Comparison of ENCODE assay signal across 19 cellular contexts in genomic region chr12:122506393-122506938, GRCh38. TPM values are rescaled to one million over a fixed set of nuclear protein-coding genes. Genes with fewer than 3 reads are reported as not detected.
DNase-seq lines count a peak whose midpoint lies in the region; ATAC-seq, FAIRE-seq and TF ChIP-seq lines count a peak whose summit lies in the region.
"Had no signal": no experiment of that assay in that cellular context is flagged by ENCODE, and none has a peak within 500 bp of the region (broad histone marks: within the 10 kb centered on the region; RNA-seq: fewer than 3 reads in every experiment).

No MANE protein-coding gene starts in this region.

- H3K4me2 ChIP-seq in H1 (ENCODE audit: insufficient read depth in 1 of 2, low read depth in 2 of 2, low read length in 2 of 2) = no peak overlapping the region
- H3K4me2 ChIP-seq: PC-9 had no signal

- peaks cover 97% of the 10 kb centered on the region for H3K36me3 Mint-ChIP-seq in activated T-cell treated with anti-CD3 and anti-CD28 coated beads, Interleukin-2, amount 50 U/mL, for 24 hours (ENCODE audit: low read depth)
- peaks cover 62% of the 10 kb centered on the region for H3K36me3 Mint-ChIP-seq in activated CD8-positive, alpha-beta T cell treated with anti-CD3 and anti-CD28 coated beads for 36 hours (ENCODE audit: low read depth)

- H3K18ac ChIP-seq in H1 (ENCODE audit: extremely low read depth, low read length) = no peak overlapping the region

- no peaks in the 10 kb centered on the region for H3K9me3 Mint-ChIP-seq in activated T-cell treated with anti-CD3 and anti-CD28 coated beads, Interleukin-2, amount 50 U/mL, for 24 hours
- no peaks in the 10 kb centered on the region for H3K9me3 Mint-ChIP-seq in activated CD8-positive, alpha-beta T cell treated with anti-CD3 and anti-CD28 coated beads for 36 hours
- H3K9me3 Mint-ChIP-seq: CD8-positive, alpha-beta memory T cell had no signal

- H3K4ac ChIP-seq in H1 (replicated peaks; ENCODE audit: insufficient read length, low read depth, low read length) = no peak overlapping the region

- no peak overlapping the region for H2AK5ac ChIP-seq in H1 (ENCODE audit: low read depth, low read length)

- no peak for TF ChIP-seq CTCF in activated CD8-positive, alpha-beta T cell treated with anti-CD3 and anti-CD28 coated beads for 36 hours (IDR thresholded peaks at IDR 0.05)
- no peak for TF ChIP-seq CTCF in H1 (IDR thresholded peaks at IDR 0.05; ENCODE audit: control extremely low read depth in 1 of 3, insufficient read depth in 1 of 3, low read depth in 1 of 3, low read length in 3 of 3)

- no peak overlapping the region for H2BK15ac ChIP-seq in H1 (ENCODE audit: low read length)

- H3K36me3 ChIP-seq in H1 (ENCODE audit: control insufficient read depth in 2 of 4, insufficient read depth in 4 of 4, low read length in 3 of 4) = peaks cover 40 to 82% (median 61%) of the 10 kb centered on the region in 4 experiments

- no peak overlapping the region for H3K27ac ChIP-seq in H1 (ENCODE audit: low read depth, low read length)
- H3K27ac ChIP-seq: PC-9 had no signal

- H3K27me3 ChIP-seq in H1 (replicated peaks in 1 of 4; ENCODE audit: control insufficient read depth in 3 of 4, extremely low read depth in 1 of 4, insufficient read depth in 3 of 4, low read length in 3 of 4) = no peaks in the 10 kb centered on the region

- 0 out of 7 replicates have a peak, but pooled peaks cover 0 to 1% (median 0%) of the 10 kb centered on the region in 4 experiments for H3K4me1 ChIP-seq in H1 (replicated peaks in 1 of 4; ENCODE audit: control insufficient read depth in 3 of 4, insufficient read depth in 4 of 4, low read length in 3 of 4)

- peaks cover 0 to 6% of the 10 kb centered on the region in 2 experiments for H4K20me1 ChIP-seq in H1 (replicated peaks in 1 of 2; ENCODE audit: control insufficient read depth in 1 of 2, insufficient read depth in 2 of 2, low read length in 2 of 2)

- no peak overlapping the region for H3K23ac ChIP-seq in H1 (ENCODE audit: insufficient read length)

- intact Hi-C loops in activated CD8-positive, alpha-beta T cell treated with anti-CD3 and anti-CD28 coated beads for 36 hours (cut with micrococcal nuclease) = no loop called here

- H3K27ac Mint-ChIP-seq in activated T-cell treated with anti-CD3 and anti-CD28 coated beads, Interleukin-2, amount 50 U/mL, for 24 hours = peak overlapping the region; percentile 24
- H3K27ac Mint-ChIP-seq in activated CD8-positive, alpha-beta T cell treated with anti-CD3 and anti-CD28 coated beads for 36 hours = peak overlapping the region; percentile 70

- TF ChIP-seq POLR2A in GM19193 (IDR thresholded peaks at IDR 0.05; ENCODE audit: extremely low read depth, insufficient read depth, insufficient read length) (peak; percentile 25), H1 (IDR thresholded peaks at IDR 0.05; ENCODE audit: control extremely low read depth in 1 of 2, low read depth in 2 of 2, low read length in 2 of 2) (no peak)

- no peak for DNase-seq in activated T-cell treated with anti-CD3 and anti-CD28 coated beads, Interleukin-2, amount 50 U/mL, for 24 hours
- no peak for DNase-seq in activated T-cell treated with anti-CD3 and anti-CD28 coated beads, Interleukin-2, amount 50 U/mL, for 48 hours
- DNase-seq in activated CD8-positive, alpha-beta T cell treated with anti-CD3 and anti-CD28 coated beads for 36 hours = no peak
- DNase-seq in H1 (ENCODE audit: low read depth in 1 of 2, low spot score in 2 of 2) (no peak), activated gamma-delta T cell treated with Interleukin-2 at 50 U/mL for 16 hours (no peak), NCI-H510A treated with DMSO at 0.1 percent for 48 hours (lab: John Stamatoyannopoulos, UW) (no peak)
- DNase-seq in stimulated activated CD4-positive, alpha-beta T cell treated with anti-CD3 and anti-CD28 coated beads, Interleukin-2, amount 100 ng/mL, for 48 hours = no peak
- DNase-seq: CD8-positive, alpha-beta memory T cell; GF-D8; GOT3; Karpas-422; NCI-H1105 treated with DMSO at 0.1 percent for 48 hours; NCI-H187 treated with DMSO at 0.1 percent for 48 hours; NCI-H2171; NCI-H446 treated with DMSO at 0.1 percent for 48 hours; NCI-H774; PC-9 had no signal

- no peaks in the 10 kb centered on the region; the same call in 1 of the 2 replicates for H3K79me1 ChIP-seq in H1 (ENCODE audit: low read depth, low read length)

- H2AFZ ChIP-seq in H1 (ENCODE audit: low read length) = no peak overlapping the region
- H2AFZ ChIP-seq: PC-9 had no signal

- POLR2A ChIA-PET in activated CD8-positive, alpha-beta T cell treated with anti-CD3 and anti-CD28 coated beads for 36 hours (lab: Charles Lee) = interaction anchor here (1.2 to 9.1 kb wide), 4 partner anchors 11 to 21 kb away, joined by 4 to 179 read pairs (median 8); partner anchors contain the start of genes KNTC1 and RSRC2
- POLR2A ChIA-PET in H1 (lab: Charles Lee; ENCODE audit: partially characterized antibody) = interaction anchor here (47.9 to 49.0 kb wide), 2 partner anchors 0 to 20 kb away, joined by 1221 read pairs; partner anchors contain the start of genes KNTC1, RSRC2 and ZCCHC8

- 0 out of 4 replicates have a peak, but pooled peaks cover 0 to 2% of the 10 kb centered on the region in 2 experiments for H3K79me2 ChIP-seq in H1 (ENCODE audit: control insufficient read depth in 1 of 2, insufficient read depth in 2 of 2, low read length in 2 of 2)

- ATAC-seq in activated CD8-positive, alpha-beta T cell treated with anti-CD3 and anti-CD28 coated beads for 36 hours = no peak

- no peak overlapping the region for H3K9ac ChIP-seq in H1 (replicated peaks in 1 of 4; ENCODE audit: extremely low read depth in 1 of 4, low read depth in 3 of 4, low read length in 3 of 4)

- H2BK12ac ChIP-seq in H1 (ENCODE audit: low read depth, low read length) = no peak overlapping the region

- no peaks in the 10 kb centered on the region for H3K9me3 ChIP-seq in H1 (ENCODE audit: insufficient read depth in 2 of 2, low read depth in 1 of 2, low read length in 1 of 2)

- H3K4me3 ChIP-seq in H1 (ENCODE audit: extremely low read depth in 1 of 4, insufficient read depth in 2 of 4, low read depth in 3 of 4, low read length in 4 of 4) = no peak overlapping the region
- H3K4me3 ChIP-seq: PC-9 had no signal

- FAIRE-seq in H1 (lab: Jason Lieb, UNC) = no peak
- FAIRE-seq: A204.1 had no signal

- H3K56ac ChIP-seq in H1 (replicated peaks; ENCODE audit: insufficient read length, low read depth, low read length) = no peak overlapping the region

- H4K8ac ChIP-seq in H1 (ENCODE audit: extremely low read depth, insufficient read depth, low read length) = no peak overlapping the region

- TF ChIP-seq RAD21 in H1 (IDR thresholded peaks at IDR 0.05 in 1 of 2, conservative IDR thresholded peaks at IDR 0.05 in 1 of 2; ENCODE audit: low read depth in 2 of 2, low read length in 2 of 2) = no peak

- no peak overlapping the region for H2BK120ac ChIP-seq in H1 (replicated peaks; ENCODE audit: low read depth, low read length)

- no peak for TF ChIP-seq EP300 in H1 (IDR thresholded peaks at IDR 0.05; ENCODE audit: borderline replicate concordance in 1 of 2, low read depth in 2 of 2, low read length in 2 of 2)

- H3K4me3 Mint-ChIP-seq in activated T-cell treated with anti-CD3 and anti-CD28 coated beads, Interleukin-2, amount 50 U/mL, for 24 hours = no peak overlapping the region
- H3K4me3 Mint-ChIP-seq in activated CD8-positive, alpha-beta T cell treated with anti-CD3 and anti-CD28 coated beads for 36 hours = no peak overlapping the region
- H3K4me3 Mint-ChIP-seq: CD8-positive, alpha-beta memory T cell had no signal

- H3K23me2 ChIP-seq in H1 (ENCODE audit: low read depth, low read length) = no peaks in the 10 kb centered on the region

- 74% methylated on average over 5 of the region's 5 CpGs; no CpG with 5 or more reads in 1 of the 2 experiments for WGBS in H1 (ENCODE audit: extremely low coverage in 1 of 2, insufficient coverage in 1 of 2, insufficient read length in 1 of 2, insufficient replicate concordance in 2 of 2, low coverage in 1 of 2, low lambda C conversion rate in 2 of 2, missing lambda C conversion rate in 1 of 2), 2 experiments

- no peak overlapping the region for H3K14ac ChIP-seq in H1 (ENCODE audit: insufficient read length)

- no peak overlapping the region for H2BK20ac ChIP-seq in H1 (ENCODE audit: low read length)

- H2BK5ac ChIP-seq in H1 (ENCODE audit: low read depth, low read length) = no peak overlapping the region

- no peaks in the 10 kb centered on the region for H3K27me3 Mint-ChIP-seq in activated T-cell treated with anti-CD3 and anti-CD28 coated beads, Interleukin-2, amount 50 U/mL, for 24 hours
- H3K27me3 Mint-ChIP-seq in activated CD8-positive, alpha-beta T cell treated with anti-CD3 and anti-CD28 coated beads for 36 hours = no peaks in the 10 kb centered on the region
- H3K27me3 Mint-ChIP-seq: CD8-positive, alpha-beta memory T cell had no signal

- H4K5ac ChIP-seq in H1 (ENCODE audit: insufficient read length, low read depth, low read length) = no peak overlapping the region

- CTCF ChIA-PET in activated CD8-positive, alpha-beta T cell treated with anti-CD3 and anti-CD28 coated beads for 36 hours (lab: Charles Lee) = interaction anchor here (1.6 kb wide), 1 partner anchor 16 kb away, joined by 3 read pairs; no protein-coding TSS in a partner anchor
- CTCF ChIA-PET in H1 (lab: Charles Lee; ENCODE audit: partially characterized antibody) = no interaction called here

- H4K91ac ChIP-seq in H1 (replicated peaks; ENCODE audit: insufficient read length, low read length) = no peak overlapping the region

- H3K4me1 Mint-ChIP-seq in activated T-cell treated with anti-CD3 and anti-CD28 coated beads, Interleukin-2, amount 50 U/mL, for 24 hours (ENCODE audit: low read depth) = peaks cover 9% of the 10 kb centered on the region
- H3K4me1 Mint-ChIP-seq in activated CD8-positive, alpha-beta T cell treated with anti-CD3 and anti-CD28 coated beads for 36 hours (ENCODE audit: low read depth) = peaks cover 9% of the 10 kb centered on the region

RNA-seq across cellular contexts. Expression of gene ZCCHC8, which starts 5.7 kb away (rescaled TPM):
- 10 to 100 TPM; 28.0 to 28.5 TPM for total RNA-seq in activated CD8-positive, alpha-beta T cell treated with anti-CD3 and anti-CD28 coated beads for 36 hours
- 27.4 and 28.9 TPM in 2 replicates for total RNA-seq in H1 (2021; fragmentation: NEBNext Ultra II Directional; extraction: Animal tissue kit (Norgen Biotek cat#: 25700))
- 12.1 and 13.8 TPM in 2 replicates for polyA plus RNA-seq in H1 (2011; rRNA removed)
- 20.5 TPM for polyA plus RNA-seq in H1 (2011; cell fraction: cytosol; rRNA removed)
- 22.8 TPM for polyA plus RNA-seq in H1 (2011; cell fraction: nucleus; rRNA removed)
- 18.1 to 23.6 TPM (median 19.9 TPM) in 4 replicates for polyA plus RNA-seq in H1 (2012, experiment 1 of 2)
- polyA plus RNA-seq in H1 (2012, experiment 2 of 2) = 2.5 TPM
- 22.3 TPM for polyA plus RNA-seq in H1 (2013, experiment 1 of 2)
- polyA plus RNA-seq in H1 (2013, experiment 2 of 2) = 20.5 TPM
- polyA minus RNA-seq in H1 (2011; rRNA and poly(A)+ RNA removed) = 16.7 and 17.3 TPM in 2 replicates
- 12.0 TPM for polyA minus RNA-seq in H1 (2011; cell fraction: cytosol; rRNA and poly(A)+ RNA removed)
- polyA minus RNA-seq in H1 (2011; cell fraction: nucleus; rRNA and poly(A)+ RNA removed) = 12.4 TPM

RNA-seq across cellular contexts. Expression of gene RSRC2, which starts 20.3 kb away (rescaled TPM):
- 100 to 1,000 TPM; 108 to 116 TPM for total RNA-seq in activated CD8-positive, alpha-beta T cell treated with anti-CD3 and anti-CD28 coated beads for 36 hours
- 71.4 and 72.8 TPM in 2 replicates for total RNA-seq in H1 (2021; fragmentation: NEBNext Ultra II Directional; extraction: Animal tissue kit (Norgen Biotek cat#: 25700))
- 8.6 and 15.9 TPM in 2 replicates for polyA plus RNA-seq in H1 (2011; rRNA removed)
- polyA plus RNA-seq in H1 (2011; cell fraction: cytosol; rRNA removed) = 42.3 TPM
- polyA plus RNA-seq in H1 (2011; cell fraction: nucleus; rRNA removed) = 20.4 TPM
- 68.4 to 128 TPM (median 81.6 TPM) in 4 replicates for polyA plus RNA-seq in H1 (2012, experiment 1 of 2)
- polyA plus RNA-seq in H1 (2012, experiment 2 of 2) = 7.6 TPM
- 68.8 TPM for polyA plus RNA-seq in H1 (2013, experiment 1 of 2)
- polyA plus RNA-seq in H1 (2013, experiment 2 of 2) = 66.4 TPM
- 14.6 and 17.1 TPM in 2 replicates for polyA minus RNA-seq in H1 (2011; rRNA and poly(A)+ RNA removed)
- polyA minus RNA-seq in H1 (2011; cell fraction: cytosol; rRNA and poly(A)+ RNA removed) = 18.6 TPM
- 56.0 TPM for polyA minus RNA-seq in H1 (2011; cell fraction: nucleus; rRNA and poly(A)+ RNA removed)

RNA-seq across cellular contexts. Expression of gene KNTC1, which starts 20.6 kb away (rescaled TPM):
- 100 to 1,000 TPM; 128 to 129 TPM for total RNA-seq in activated CD8-positive, alpha-beta T cell treated with anti-CD3 and anti-CD28 coated beads for 36 hours
- total RNA-seq in H1 (2021; fragmentation: NEBNext Ultra II Directional; extraction: Animal tissue kit (Norgen Biotek cat#: 25700)) = 66.6 and 80.2 TPM in 2 replicates
- 36.3 and 52.7 TPM in 2 replicates for polyA plus RNA-seq in H1 (2011; rRNA removed)
- 50.3 TPM for polyA plus RNA-seq in H1 (2011; cell fraction: cytosol; rRNA removed)
- 134 TPM for polyA plus RNA-seq in H1 (2011; cell fraction: nucleus; rRNA removed)
- polyA plus RNA-seq in H1 (2012, experiment 1 of 2) = 46.9 to 62.1 TPM (median 56.5 TPM) in 4 replicates
- polyA plus RNA-seq in H1 (2012, experiment 2 of 2) = 2.7 TPM
- 100 TPM for polyA plus RNA-seq in H1 (2013, experiment 1 of 2)
- 90.1 TPM for polyA plus RNA-seq in H1 (2013, experiment 2 of 2)
- 106 and 133 TPM in 2 replicates for polyA minus RNA-seq in H1 (2011; rRNA and poly(A)+ RNA removed)
- polyA minus RNA-seq in H1 (2011; cell fraction: cytosol; rRNA and poly(A)+ RNA removed) = 45.5 TPM
- 152 TPM for polyA minus RNA-seq in H1 (2011; cell fraction: nucleus; rRNA and poly(A)+ RNA removed)
